8 cellular contexts compared by ENCODE assay signal in genomic region chrX:68830486-68831404, GRCh38. TPM values are rescaled to one million over a fixed set of nuclear protein-coding genes. Genes with fewer than 3 reads are reported as not detected.
DNase-seq lines count a peak whose midpoint lies in the region; ATAC-seq and TF ChIP-seq lines count a peak whose summit lies in the region.

No MANE protein-coding gene starts in this region.

- H3K36me3 ChIP-seq in mucosa of descending colon (ENCODE audit: low read depth) (no peaks in the 10 kb centered on the region), uterus (no peaks in the 10 kb centered on the region)

- TF ChIP-seq POLR2A in uterus (IDR thresholded peaks at IDR 0.05) = no peak

- ATAC-seq in mucosa of descending colon (no peak), HG02798 (IDR thresholded peaks at IDR 0.05; ENCODE audit: poor library complexity, unreplicated experiment) (no peak), GM18870 (IDR thresholded peaks at IDR 0.05; ENCODE audit: unreplicated experiment) (no peak), GM19035 (IDR thresholded peaks at IDR 0.05; ENCODE audit: unreplicated experiment) (no peak)

- peaks cover 22% of the 10 kb centered on the region for H3K4me1 Mint-ChIP-seq in activated naive CD4-positive, alpha-beta T cell treated with anti-CD3 and anti-CD28 coated beads, Interleukin-2, amount 50 U/mL, for 24 hours

- no peaks in the 10 kb centered on the region for H3K9me3 ChIP-seq in mucosa of descending colon
- no peaks in the 10 kb centered on the region for H3K9me3 ChIP-seq in uterus

- H3K27me3 Mint-ChIP-seq in activated naive CD4-positive, alpha-beta T cell treated with anti-CD3 and anti-CD28 coated beads, Interleukin-2, amount 50 U/mL, for 24 hours = no peaks in the 10 kb centered on the region

- H3K27me3 ChIP-seq in uterus = no peaks in the 10 kb centered on the region

- intact Hi-C loops in mucosa of descending colon (cut with DNase I, micrococcal nuclease) (no loop called here), uterus (cut with DNase I; ENCODE audit: low total_unique reads) (no loop called here)

- no peak for DNase-seq in activated naive CD4-positive, alpha-beta T cell (lab: John Stamatoyannopoulos, UW)
- DNase-seq in choroid plexus epithelial cell (ENCODE audit: low read depth) (no peak), mucosa of descending colon (peak; percentile 35 to 55 (median 49)), uterus (peak in 1 of 2 donors; percentile 14)

- peak overlapping the region; percentile 72 to 82 for H3K27ac ChIP-seq in uterus

- no peaks in the 10 kb centered on the region for H3K36me3 Mint-ChIP-seq in activated naive CD4-positive, alpha-beta T cell treated with anti-CD3 and anti-CD28 coated beads, Interleukin-2, amount 50 U/mL, for 24 hours

- H3K4me3 ChIP-seq in choroid plexus epithelial cell (ENCODE audit: low read depth, low read length) = peak overlapping the region; percentile 73
- H3K4me3 ChIP-seq in mucosa of descending colon = peak overlapping the region; percentile 63
- peak overlapping the region; percentile 59 to 62 for H3K4me3 ChIP-seq in uterus

- no peak overlapping the region for H3K27ac Mint-ChIP-seq in activated naive CD4-positive, alpha-beta T cell treated with anti-CD3 and anti-CD28 coated beads, Interleukin-2, amount 50 U/mL, for 24 hours

- peak overlapping the region; percentile 85 for H3K4me3 Mint-ChIP-seq in activated naive CD4-positive, alpha-beta T cell treated with anti-CD3 and anti-CD28 coated beads, Interleukin-2, amount 50 U/mL, for 24 hours

- H3K4me1 ChIP-seq in mucosa of descending colon (ENCODE audit: low read depth) (peaks cover 12% of the 10 kb centered on the region), uterus (no peaks in the 10 kb centered on the region)

- H3K9me3 Mint-ChIP-seq in activated naive CD4-positive, alpha-beta T cell treated with anti-CD3 and anti-CD28 coated beads, Interleukin-2, amount 50 U/mL, for 24 hours = no peaks in the 10 kb centered on the region

- TF ChIP-seq CTCF in choroid plexus epithelial cell (conservative IDR thresholded peaks at IDR 0.05; ENCODE audit: low read depth, low read length) (no peak), mucosa of descending colon (IDR thresholded peaks at IDR 0.05) (no peak), uterus (IDR thresholded peaks at IDR 0.05) (no peak)

RNA-seq across cellular contexts. Expression of gene EFNB1, which starts 1.9 kb away (rescaled TPM):
- total RNA-seq in mucosa of descending colon = 10 to 100 TPM; 41.7 to 81.5 (median 66.3) TPM
- total RNA-seq in uterus = 10 to 100 TPM in 3 of 4 donors, 1 to 10 TPM in 1; 8.8 to 59.1 (median 28.7) TPM

Comparison
In these comparisons a context has a peak if more than half of its experiments do, and no peak if none do; other contexts are left out.
1. DNase-seq: peak in mucosa of descending colon (3 of 3); none in activated naive CD4-positive, alpha-beta T cell (0 of 4) and choroid plexus epithelial cell (single experiment).
2. Peak in every context shown above with its lines, with median percentiles within 50 percentile points of each other: H3K4me3 ChIP-seq.